8 cellular contexts compared by ENCODE assay signal in the genomic region with DNA sequence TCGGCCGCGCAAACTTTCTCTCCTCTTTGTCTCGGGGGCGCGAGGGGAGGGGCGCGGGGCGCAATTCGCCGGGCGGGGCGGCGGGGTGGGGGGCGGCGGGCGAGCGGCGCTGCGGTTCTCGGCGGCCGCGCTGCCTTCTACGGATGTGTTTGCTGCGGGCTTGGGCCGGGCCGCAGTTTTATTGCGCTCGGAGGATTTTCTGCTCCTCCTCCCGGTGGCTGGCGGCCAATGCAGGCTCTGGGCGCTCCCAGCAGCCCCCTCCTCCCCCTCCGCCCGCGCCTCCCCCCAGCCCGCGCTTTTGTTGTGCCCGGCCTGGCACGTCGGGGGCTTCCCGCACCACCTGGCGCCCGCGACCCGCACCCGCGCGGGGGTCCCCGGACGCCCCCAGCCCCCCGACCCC. TPM values are rescaled to one million over a fixed set of nuclear protein-coding genes. Genes with fewer than 3 reads are reported as not detected.
DNase-seq lines count a peak whose midpoint lies in the region; ATAC-seq and TF ChIP-seq lines count a peak whose summit lies in the region.

A gene with protein sequence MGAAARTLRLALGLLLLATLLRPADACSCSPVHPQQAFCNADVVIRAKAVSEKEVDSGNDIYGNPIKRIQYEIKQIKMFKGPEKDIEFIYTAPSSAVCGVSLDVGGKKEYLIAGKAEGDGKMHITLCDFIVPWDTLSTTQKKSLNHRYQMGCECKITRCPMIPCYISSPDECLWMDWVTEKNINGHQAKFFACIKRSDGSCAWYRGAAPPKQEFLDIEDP (minus strand): TSS at position 154 of the 400 bp plus-strand sequence. CDS start 299 bp downstream, outside the sequence.

- intact Hi-C loops in CD14-positive monocyte (cut with micrococcal nuclease), result loop anchor here in 1 of 2 donors (2.0 to 5.0 kb wide), 2 partner anchors 42 to 62 kb away; no protein-coding TSS in a partner anchor
- intact Hi-C loops in Panc1 (cut with micrococcal nuclease; ENCODE audit: unreplicated experiment), result no loop called here

- peak within 1 kb of the TSS; percentile 94 to 95 for H3K4me3 Mint-ChIP-seq in CD14-positive monocyte
- H3K4me3 Mint-ChIP-seq in naive thymus-derived CD8-positive, alpha-beta T cell, result peak within 1 kb of the TSS; percentile 77 to 89 (median 83)
- peak within 1 kb of the TSS; percentile 80 to 81 for H3K4me3 Mint-ChIP-seq in stimulated activated naive B cell treated with anti-CD40 and anti-IgM and Interleukin-4, amounts not matched to agents 10 μg/mL and 1 μg/mL and 100 μg/mL, for 72 hours

- no peak for TF ChIP-seq RAD21 in Ishikawa (IDR thresholded peaks at IDR 0.05; ENCODE audit: low read depth)

- no TSS peak for BruUV-seq in Panc1 (replicated peaks; lab: Mats Ljungman, UMichigan)

- no peaks in the 10 kb centered on the region for H3K9me3 Mint-ChIP-seq in CD14-positive monocyte
- H3K9me3 Mint-ChIP-seq in naive thymus-derived CD8-positive, alpha-beta T cell, result no peaks in the 10 kb centered on the region
- H3K9me3 Mint-ChIP-seq in stimulated activated naive B cell treated with anti-CD40 and anti-IgM and Interleukin-4, amounts not matched to agents 10 μg/mL and 1 μg/mL and 100 μg/mL, for 72 hours, result no peaks in the 10 kb centered on the region

- DNase-seq in CD14-positive monocyte (ENCODE audit: low spot score) (peak; percentile 84), Panc1 (ENCODE audit: low read depth, low spot score) (no peak), fibroblast of the aortic adventitia (ENCODE audit: low read depth) (peak; percentile 87)
- peak; percentile 43 for DNase-seq in activated effector memory CD4-positive, alpha-beta T cell treated with Interleukin-2 at 50 U/mL for 16 hours
- DNase-seq in naive thymus-derived CD8-positive, alpha-beta T cell, result peak; percentile 57 to 88 (median 70)
- DNase-seq in stimulated activated naive B cell treated with anti-CD40 and anti-IgM and Interleukin-4, amounts not matched to agents 10 μg/mL and 1 μg/mL and 100 μg/mL, for 72 hours, result peak; percentile 33

- H3K4me1 Mint-ChIP-seq in CD14-positive monocyte, result peaks cover 42% of the 10 kb centered on the region
- peaks cover 15 to 25% (median 20%) of the 10 kb centered on the region in 4 donors for H3K4me1 Mint-ChIP-seq in naive thymus-derived CD8-positive, alpha-beta T cell
- H3K4me1 Mint-ChIP-seq in stimulated activated naive B cell treated with anti-CD40 and anti-IgM and Interleukin-4, amounts not matched to agents 10 μg/mL and 1 μg/mL and 100 μg/mL, for 72 hours, result peaks cover 15 to 26% of the 10 kb centered on the region in 2 donors

- peaks cover 25% of the 10 kb centered on the region for H3K4me1 ChIP-seq in Panc1 (ENCODE audit: control insufficient read depth, insufficient read depth, low read length)

- CTCF ChIA-PET in Panc1 (lab: Charles Lee), result no interaction called here

- TF ChIP-seq EP300 in Ishikawa (IDR thresholded peaks at IDR 0.05; ENCODE audit: borderline replicate concordance), result no peak

- TF ChIP-seq CTCF in CD14-positive monocyte (IDR thresholded peaks at IDR 0.05) (peak; percentile 63), Panc1 (IDR thresholded peaks at IDR 0.05) (no peak), fibroblast of the aortic adventitia (IDR thresholded peaks at IDR 0.05; ENCODE audit: insufficient read depth, low read length) (peak; percentile 9)

- peak within 1 kb of the TSS; percentile 91 to 98 (median 95) for H3K27ac Mint-ChIP-seq in CD14-positive monocyte
- H3K27ac Mint-ChIP-seq in naive thymus-derived CD8-positive, alpha-beta T cell, result peak within 1 kb of the TSS in 3 of 10 donors; percentile 62 to 89 (median 74)
- H3K27ac Mint-ChIP-seq in stimulated activated naive B cell treated with anti-CD40 and anti-IgM and Interleukin-4, amounts not matched to agents 10 μg/mL and 1 μg/mL and 100 μg/mL, for 72 hours, result peak within 1 kb of the TSS; percentile 56

- in situ Hi-C loops in Panc1 (cut with HindIII; ENCODE audit: low pct_unique_long_range_greater_than_20kb, low sequenced_read_pairs), result no loop called here

- peak; percentile 81 for ATAC-seq in Panc1
- ATAC-seq in naive thymus-derived CD8-positive, alpha-beta T cell, result peak; percentile 84 to 85
- ATAC-seq in stimulated activated naive B cell treated with anti-CD40 and anti-IgM and Interleukin-4, amounts not matched to agents 10 μg/mL and 1 μg/mL and 100 μg/mL, for 72 hours (replicated peaks), result peak; percentile 70 to 75
- ATAC-seq in HG03354 (IDR thresholded peaks at IDR 0.05; ENCODE audit: poor library complexity, severe bottlenecking, unreplicated experiment), result no peak

- H3K4me3 ChIP-seq in Panc1 (ENCODE audit: low read depth in 2 of 2, low read length in 2 of 2) (peak within 1 kb of the TSS; percentile 50 to 65), fibroblast of the aortic adventitia (ENCODE audit: low read depth, low read length) (peak within 1 kb of the TSS; percentile 85)

- H3K27me3 Mint-ChIP-seq in CD14-positive monocyte (ENCODE audit: low read depth in 3 of 3), result peaks cover 1 to 5% (median 4%) of the 10 kb centered on the region in 3 donors
- peaks cover 0 to 7% (median 2%) of the 10 kb centered on the region in 5 donors for H3K27me3 Mint-ChIP-seq in naive thymus-derived CD8-positive, alpha-beta T cell
- H3K27me3 Mint-ChIP-seq in stimulated activated naive B cell treated with anti-CD40 and anti-IgM and Interleukin-4, amounts not matched to agents 10 μg/mL and 1 μg/mL and 100 μg/mL, for 72 hours, result peaks cover 5 to 6% of the 10 kb centered on the region in 2 donors

- no peaks in the 10 kb centered on the region for H3K9me3 ChIP-seq in Panc1 (ENCODE audit: control insufficient read depth, insufficient read depth, low read depth, low read length)

- H3K36me3 Mint-ChIP-seq in CD14-positive monocyte, result peaks cover 16 to 17% of the 10 kb centered on the region in 2 donors
- no peaks in the 10 kb centered on the region for H3K36me3 Mint-ChIP-seq in naive thymus-derived CD8-positive, alpha-beta T cell
- no peaks in the 10 kb centered on the region for H3K36me3 Mint-ChIP-seq in stimulated activated naive B cell treated with anti-CD40 and anti-IgM and Interleukin-4, amounts not matched to agents 10 μg/mL and 1 μg/mL and 100 μg/mL, for 72 hours

- peak within 1 kb of the TSS; percentile 69; the same call in 1 of the 2 replicates for H3K27ac ChIP-seq in Panc1 (ENCODE audit: low read length)

- H3K27me3 ChIP-seq in Panc1 (ENCODE audit: control insufficient read depth, insufficient read depth, low read length), result no peaks in the 10 kb centered on the region

- no peaks in the 10 kb centered on the region for H3K36me3 ChIP-seq in Panc1 (ENCODE audit: control insufficient read depth, insufficient read depth, low read length)

- POLR2A ChIA-PET in Panc1 (lab: Charles Lee), result no interaction called here
- POLR2A ChIA-PET in naive thymus-derived CD8-positive, alpha-beta T cell (lab: Charles Lee), result interaction anchor here (1.2 kb wide), 1 partner anchor 36 kb away, joined by 4 read pairs; no protein-coding TSS in a partner anchor

TF ChIP-seq in Ishikawa, 13 proteins besides CTCF, POLR2A, EP300 and RAD21:
- no peak for TF ChIP-seq FOXM1 (IDR thresholded peaks at IDR 0.05; ENCODE audit: borderline replicate concordance, low read depth)
- TF ChIP-seq NFIC (IDR thresholded peaks at IDR 0.05), result peak; percentile 20; the same call in 1 of the 2 replicates
- TF ChIP-seq EGR1 (IDR thresholded peaks at IDR 0.05), result no peak
- no peak; the same call in 1 of the 2 replicates for TF ChIP-seq ZBTB7A (IDR thresholded peaks at IDR 0.05; ENCODE audit: low read depth)
- TF ChIP-seq TEAD4 (IDR thresholded peaks at IDR 0.05), result no peak
- TF ChIP-seq CEBPB (IDR thresholded peaks at IDR 0.05), result no peak
TF ChIP-seq in Ishikawa: peak in this region for 1.

RNA-seq across cellular contexts. Expression of the gene that starts here (rescaled TPM):
- 1 to 10 TPM; 4.5 to 6.4 TPM for polyA plus RNA-seq in CD14-positive monocyte
- total RNA-seq in Panc1 (2021; ENCODE audit: unreplicated experiment) (62.4 TPM), fibroblast of the aortic adventitia (ENCODE audit: low replicate concordance) (132 and 180 TPM in 2 replicates)
- polyA plus RNA-seq in Panc1 (2012; ENCODE audit: insufficient read length), result 50.2 TPM
- total RNA-seq in naive thymus-derived CD8-positive, alpha-beta T cell, result 1 to 10 TPM; 6.2 to 7.3 TPM
- under 1 TPM; 0.22 to 0.75 (median 0.60) TPM for polyA plus RNA-seq in naive thymus-derived CD8-positive, alpha-beta T cell
